ENCODE assay signal across 12 cellular contexts in the genomic region with DNA sequence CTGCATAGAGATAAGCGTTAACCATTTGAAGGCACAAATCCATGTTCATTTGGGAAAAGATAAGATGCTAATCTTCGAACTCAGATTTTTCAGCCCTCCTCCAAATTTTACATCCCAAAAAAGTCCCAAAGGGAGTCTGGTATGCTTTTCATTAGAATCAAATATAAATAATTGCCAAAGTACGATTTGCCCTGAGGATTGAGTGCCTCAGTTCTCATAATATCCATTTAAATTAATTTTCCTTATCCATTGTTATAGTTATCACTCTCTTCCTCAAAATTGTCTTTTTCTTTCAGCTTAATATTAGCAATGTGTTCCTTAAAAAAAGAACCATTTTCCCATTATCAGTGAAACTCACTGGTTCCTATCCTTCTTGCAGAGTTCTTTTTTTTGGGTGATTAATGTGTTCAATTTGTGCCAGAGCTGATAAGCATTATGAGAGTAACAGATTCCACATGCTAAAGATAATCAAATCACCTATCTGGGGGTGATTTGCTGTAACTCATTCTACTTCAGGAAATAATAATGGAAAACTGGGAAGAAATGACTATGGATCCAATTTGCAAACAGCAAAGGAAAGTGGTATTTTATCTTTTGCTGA. TPM values are rescaled to one million over a fixed set of nuclear protein-coding genes. Genes with fewer than 3 reads are reported as not detected.
A peak's percentile ranks its signal among the peaks of the same experiment; 100 is the strongest.
DNase-seq lines count a peak whose midpoint lies in the region; ATAC-seq and TF ChIP-seq lines count a peak whose summit lies in the region.
"Had no signal": no experiment of that assay in that cellular context is flagged by ENCODE, and none has a peak within 500 bp of the region (broad histone marks: within the 10 kb centered on the region; RNA-seq: fewer than 3 reads in every experiment).

No MANE protein-coding gene starts in this region.

- in situ Hi-C loops in astrocyte of the cerebellum (cut with HindIII; ENCODE audit: low sequenced_read_pairs): no loop called here
- in situ Hi-C loops in G401 (cut with HindIII; ENCODE audit: low sequenced_read_pairs): no loop called here

- 10 to 43% methylated on average over 3 of the region's 3 CpGs for WGBS in sigmoid colon, 2 donors

- H3K4me1 ChIP-seq in iPS-20b (ENCODE audit: insufficient read depth, low read length) (peaks cover 16% of the 10 kb centered on the region), sigmoid colon (peaks cover 0 to 18% (median 6%) of the 10 kb centered on the region in 4 donors)
- H3K4me1 ChIP-seq in CD4-positive, alpha-beta memory T cell (ENCODE audit: insufficient read depth, low read length): no peaks in the 10 kb centered on the region

- H3K9ac ChIP-seq in iPS-20b (ENCODE audit: low read depth, low read length): peak overlapping the region; percentile 54; the same call in 1 of the 2 replicates

- peak overlapping the region; percentile 99 for H3K27ac Mint-ChIP-seq in Calu3 (ENCODE audit: unreplicated experiment)
- H3K27ac Mint-ChIP-seq in CD4-positive, alpha-beta memory T cell: no peak overlapping the region
- H3K27ac Mint-ChIP-seq: immature natural killer cell had no signal

- POLR2A ChIA-PET in CD4-positive, alpha-beta memory T cell (lab: Charles Lee; ENCODE audit: partially characterized antibody): no interaction called here

- H3K36me3 Mint-ChIP-seq in Calu3 (ENCODE audit: insufficient read depth, unreplicated experiment): peaks cover 35% of the 10 kb centered on the region
- H3K36me3 Mint-ChIP-seq in CD4-positive, alpha-beta memory T cell: no peaks in the 10 kb centered on the region
- H3K36me3 Mint-ChIP-seq: immature natural killer cell had no signal

- no peaks in the 10 kb centered on the region for H3K27me3 ChIP-seq in iPS-20b (ENCODE audit: insufficient read depth, low read length)
- no peaks in the 10 kb centered on the region for H3K27me3 ChIP-seq in sigmoid colon
- H3K27me3 ChIP-seq in CD4-positive, alpha-beta memory T cell (ENCODE audit: insufficient read depth, low read length): no peaks in the 10 kb centered on the region

- no peak overlapping the region for H3K27ac ChIP-seq in iPS-20b (ENCODE audit: low read length)
- H3K27ac ChIP-seq in sigmoid colon: peak overlapping the region; percentile 72 to 79 (median 76)
- no peak overlapping the region for H3K27ac ChIP-seq in CD4-positive, alpha-beta memory T cell (ENCODE audit: low read depth, low read length)

- H3K27me3 Mint-ChIP-seq in Calu3 (ENCODE audit: unreplicated experiment): no peaks in the 10 kb centered on the region
- peaks cover 0 to 2% of the 10 kb centered on the region in 2 donors for H3K27me3 Mint-ChIP-seq in CD4-positive, alpha-beta memory T cell

- no peak for TF ChIP-seq EP300 in sigmoid colon (IDR thresholded peaks at IDR 0.05)

- H3K4me1 Mint-ChIP-seq in Calu3 (ENCODE audit: low read depth, unreplicated experiment): peaks cover 60% of the 10 kb centered on the region
- peaks cover 0 to 1% (median 0%) of the 10 kb centered on the region in 4 donors for H3K4me1 Mint-ChIP-seq in CD4-positive, alpha-beta memory T cell
- H3K4me1 Mint-ChIP-seq: immature natural killer cell had no signal

- DNase-seq in Calu3 (no peak), astrocyte of the cerebellum (ENCODE audit: low read depth) (no peak), sigmoid colon (no peak), head of caudate nucleus (no peak), G401 (ENCODE audit: low spot score) (no peak)
- no peak for DNase-seq in CD4-positive, alpha-beta memory T cell
- DNase-seq: activated naive CD4-positive, alpha-beta T cell treated with Interleukin-2 at 50 U/mL for 16 hours; immature natural killer cell; NCI-H1930 had no signal

- intact Hi-C loops in Calu3 (cut with micrococcal nuclease; ENCODE audit: unreplicated experiment) (loop anchor here (5.0 to 10.0 kb wide), 2 partner anchors 97 to 310 kb away; no protein-coding TSS in a partner anchor), sigmoid colon (cut with DNase I) (no loop called here), head of caudate nucleus (cut with DNase I) (loop anchor here (10.0 kb wide), 1 partner anchor 540 kb away; a partner anchor contains a TSS)
- intact Hi-C loops in CD4-positive, alpha-beta memory T cell (cut with micrococcal nuclease): no loop called here

- TF ChIP-seq CTCF in Calu3 (IDR thresholded peaks at IDR 0.05; ENCODE audit: unreplicated experiment) (no peak), astrocyte of the cerebellum (IDR thresholded peaks at IDR 0.05; ENCODE audit: low read depth, low read length, missing control alignments) (no peak), sigmoid colon (IDR thresholded peaks at IDR 0.05) (no peak)

- CTCF ChIA-PET in Calu3 (lab: Charles Lee): interaction anchor here (0.7 to 1.4 kb wide), 7 partner anchors 10 to 1392 kb away, joined by 3 to 17 read pairs (median 5); no protein-coding TSS in a partner anchor
- CTCF ChIA-PET in CD4-positive, alpha-beta memory T cell (lab: Charles Lee; ENCODE audit: partially characterized antibody): no interaction called here

- no peak for TF ChIP-seq POLR2A in sigmoid colon (IDR thresholded peaks at IDR 0.05)

- peak overlapping the region; percentile 88 for H3K4me3 Mint-ChIP-seq in Calu3 (ENCODE audit: low read depth, unreplicated experiment)
- H3K4me3 Mint-ChIP-seq in CD4-positive, alpha-beta memory T cell: no peak overlapping the region
- H3K4me3 Mint-ChIP-seq: immature natural killer cell had no signal

- H3K9me3 Mint-ChIP-seq in Calu3 (ENCODE audit: low read depth, unreplicated experiment): no peaks in the 10 kb centered on the region
- peaks cover 0 to 3% (median 0%) of the 10 kb centered on the region in 8 donors for H3K9me3 Mint-ChIP-seq in CD4-positive, alpha-beta memory T cell

- TSS peak; percentile 67 for BruUV-seq in Calu3 (replicated peaks; lab: Mats Ljungman, UMichigan)

- H3K4me3 ChIP-seq in astrocyte of the cerebellum (ENCODE audit: low read depth, low read length) (peak overlapping the region; percentile 31), iPS-20b (ENCODE audit: low read length) (peak overlapping the region; percentile 62), sigmoid colon (peak overlapping the region; percentile 38 to 55 (median 50))
- no peak overlapping the region for H3K4me3 ChIP-seq in CD4-positive, alpha-beta memory T cell (ENCODE audit: low read length in 2 of 2)

- no peak for ATAC-seq in HG03280 (IDR thresholded peaks at IDR 0.05; ENCODE audit: unreplicated experiment)

- H3K9me3 ChIP-seq in iPS-20b (ENCODE audit: insufficient read depth, low read depth, low read length): no peaks in the 10 kb centered on the region; the same call in 1 of the 2 replicates
- H3K9me3 ChIP-seq in sigmoid colon: no peaks in the 10 kb centered on the region
- H3K9me3 ChIP-seq in CD4-positive, alpha-beta memory T cell (ENCODE audit: control insufficient read depth in 1 of 2, low read length in 2 of 2): no peaks in the 10 kb centered on the region

- H3K36me3 ChIP-seq in iPS-20b (ENCODE audit: insufficient read depth, low read depth, low read length) (no peaks in the 10 kb centered on the region), sigmoid colon (no peaks in the 10 kb centered on the region)
- H3K36me3 ChIP-seq in CD4-positive, alpha-beta memory T cell (ENCODE audit: insufficient read depth, low read length): no peaks in the 10 kb centered on the region

RNA-seq across cellular contexts. Expression of a gene that starts 0.7 kb away (rescaled TPM):
- total RNA-seq in Calu3 (2022): 56.5 and 68.2 TPM in 2 replicates
- 10 to 100 TPM; 29.9 to 62.4 (median 50.2) TPM for total RNA-seq in sigmoid colon
- 100 to 1,000 TPM in 2 of 3 donors, 10 to 100 TPM in 1; 47.6 to 124 (median 118) TPM for polyA plus RNA-seq in sigmoid colon
- not detected in 2 replicates for total RNA-seq in G401 (2014; rRNA removed; shearing (Covaris generic))
- 1 to 10 TPM in 1 of 2 experiments, under 1 TPM in 1; 0.32 to 1.1 TPM for total RNA-seq in CD4-positive, alpha-beta memory T cell
- polyA plus RNA-seq in CD4-positive, alpha-beta memory T cell: not detected
- total RNA-seq: T-helper 2 cell treated with Interferon-gamma antibody and Interleukin-4, amounts not matched to agents 100 ng/mL and 5 ng/mL, for 36 hours had no signal

Comparison
In these comparisons a context has a peak if more than half of its experiments do, and no peak if none do; other contexts are left out.
1. H3K4me3 ChIP-seq: peak in astrocyte of the cerebellum (single experiment), iPS-20b (single experiment) and sigmoid colon (4 of 4); none in CD4-positive, alpha-beta memory T cell (0 of 2).
2. H3K27ac ChIP-seq: peak in sigmoid colon (4 of 4); none in iPS-20b (single experiment) and CD4-positive, alpha-beta memory T cell (single experiment).
3. RNA of a gene that starts 0.7 kb away (total RNA-seq): 29.9 to 62.4 TPM in sigmoid colon and 56.5 to 68.2 TPM in Calu3; 0.32 to 1.1 TPM in CD4-positive, alpha-beta memory T cell and not detected in G401; every median in the first group is over 10 times any median in the second.
4. intact Hi-C loops: an anchor here in Calu3 (5.0 to 10.0 kb wide) and head of caudate nucleus (10.0 kb wide); none called in sigmoid colon and CD4-positive, alpha-beta memory T cell.